Comparison of ENCODE assay signal across 1 cellular context in the genomic region with DNA sequence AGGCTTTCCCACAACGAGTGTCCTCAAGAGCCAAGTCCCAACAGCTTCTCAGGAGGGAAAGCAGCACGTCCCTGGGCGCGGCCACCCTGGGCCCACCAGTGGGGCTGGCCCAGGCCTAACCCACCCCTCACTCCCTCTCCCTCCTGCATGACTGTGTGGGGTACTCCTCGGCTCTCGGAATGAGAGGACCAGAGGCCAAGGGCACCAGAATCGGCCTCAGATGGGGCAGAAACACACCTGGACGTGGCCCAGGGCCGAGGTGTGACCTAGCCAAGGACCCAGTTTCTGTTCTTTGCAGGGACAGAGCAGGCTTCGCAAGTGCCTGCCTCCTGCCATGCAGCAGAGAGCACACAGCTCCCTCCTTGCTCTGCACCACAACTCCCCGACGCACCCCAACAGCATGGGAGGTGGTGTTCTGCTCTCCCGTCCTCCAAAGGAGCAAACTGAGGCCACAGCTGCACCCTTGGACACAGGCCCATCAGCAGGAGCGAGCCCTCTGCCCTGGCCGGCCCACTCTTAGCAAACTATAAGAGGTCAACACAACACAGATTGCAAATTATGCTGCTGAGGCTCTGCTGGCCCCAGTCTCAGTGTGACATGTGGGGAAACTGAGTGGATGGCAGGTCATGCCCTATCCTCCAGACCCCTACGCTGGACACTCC.
TF ChIP-seq lines count a peak whose summit lies in the region.

No MANE protein-coding gene starts in this region.

TF ChIP-seq in H1, 55 proteins besides CTCF, POLR2A, EP300 and RAD21:
- TF ChIP-seq, protein P1, sequence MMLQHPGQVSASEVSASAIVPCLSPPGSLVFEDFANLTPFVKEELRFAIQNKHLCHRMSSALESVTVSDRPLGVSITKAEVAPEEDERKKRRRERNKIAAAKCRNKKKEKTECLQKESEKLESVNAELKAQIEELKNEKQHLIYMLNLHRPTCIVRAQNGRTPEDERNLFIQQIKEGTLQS (IDR thresholded peaks at IDR 0.05; ENCODE audit: insufficient read depth, low read depth, low read length), result no peak
- no peak for TF ChIP-seq POLR2AphosphoS5 (IDR thresholded peaks at IDR 0.05; ENCODE audit: low read depth, low read length)
- no peak for TF ChIP-seq FOSL1 (IDR thresholded peaks at IDR 0.05; ENCODE audit: insufficient read depth, low read depth, low read length)
- TF ChIP-seq JUND (IDR thresholded peaks at IDR 0.05; ENCODE audit: low read length), result no peak
- TF ChIP-seq SUZ12 (IDR thresholded peaks at IDR 0.05; ENCODE audit: low read length), result no peak
- TF ChIP-seq BCL11A (IDR thresholded peaks at IDR 0.05; ENCODE audit: low read depth in 2 of 2, low read length in 2 of 2), result no peak
- TF ChIP-seq TAF7 (optimal IDR thresholded peaks at IDR 0.05; ENCODE audit: borderline replicate concordance, low read depth, low read length), result no peak
- no peak for TF ChIP-seq BACH1 (IDR thresholded peaks at IDR 0.05; ENCODE audit: low read length)
- no peak for TF ChIP-seq CHD1 (IDR thresholded peaks at IDR 0.05; ENCODE audit: low read depth, low read length)
- TF ChIP-seq EGR1 (IDR thresholded peaks at IDR 0.05; ENCODE audit: borderline replicate concordance, low read depth, low read length), result no peak
- TF ChIP-seq MAFK (IDR thresholded peaks at IDR 0.05; ENCODE audit: low read depth, low read length), result no peak
- no peak for TF ChIP-seq KDM5A (IDR thresholded peaks at IDR 0.05; ENCODE audit: low read length)
- no peak for TF ChIP-seq TAF1 (IDR thresholded peaks at IDR 0.05; ENCODE audit: low read depth, low read length)
- TF ChIP-seq YY1 (IDR thresholded peaks at IDR 0.05; ENCODE audit: low read depth, low read length), result no peak
- TF ChIP-seq, protein P2, sequence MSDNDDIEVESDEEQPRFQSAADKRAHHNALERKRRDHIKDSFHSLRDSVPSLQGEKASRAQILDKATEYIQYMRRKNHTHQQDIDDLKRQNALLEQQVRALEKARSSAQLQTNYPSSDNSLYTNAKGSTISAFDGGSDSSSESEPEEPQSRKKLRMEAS (IDR thresholded peaks at IDR 0.05), result no peak
- TF ChIP-seq KDM1A (IDR thresholded peaks at IDR 0.05; ENCODE audit: borderline replicate concordance, low read length), result no peak
- no peak for TF ChIP-seq SIRT6 (IDR thresholded peaks at IDR 0.05; ENCODE audit: low read length)
